In the genomic region with DNA sequence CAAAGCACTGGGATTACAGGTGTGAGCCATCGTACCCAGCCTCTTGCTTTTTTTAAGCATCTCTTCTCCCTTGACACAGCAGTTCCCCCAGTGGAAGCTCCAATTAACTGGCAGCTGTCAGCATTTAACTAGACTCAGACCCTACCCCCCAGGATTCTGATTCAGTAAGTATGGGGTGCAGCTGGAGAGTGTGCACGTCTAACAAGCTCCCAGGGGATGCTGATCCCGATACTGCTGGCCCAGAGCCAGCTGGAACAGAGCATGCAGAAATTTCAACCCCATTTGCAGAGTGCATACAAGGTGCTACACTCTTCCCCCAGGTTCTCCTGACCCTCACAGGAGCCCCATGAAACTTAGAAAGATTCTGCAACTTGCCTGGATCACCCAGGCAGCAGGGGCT, we compare ENCODE assay signal across 15 cellular contexts. TPM values are rescaled to one million over a fixed set of nuclear protein-coding genes. Genes with fewer than 3 reads are reported as not detected.
"Had no signal": no experiment of that assay in that cellular context is flagged by ENCODE, and none has a peak within 500 bp of the region (broad histone marks: within the 10 kb centered on the region; RNA-seq: fewer than 3 reads in every experiment).

No MANE protein-coding gene starts in this region.

- H3K4me1 ChIP-seq: upper lobe of left lung had no signal

- H3K4me3 ChIP-seq: ovary, upper lobe of left lung had no signal

- DNase-seq: activated CD4-positive, alpha-beta T cell treated with anti-CD3 and anti-CD28 coated beads for 4 hours; activated CD8-positive, alpha-beta memory T cell treated with anti-CD3 and anti-CD28 coated beads, Interleukin-2, amount 50 U/mL, for 4 hours; activated CD8-positive, alpha-beta T cell treated with anti-CD3 and anti-CD28 coated beads for 36 hours; activated naive CD8-positive, alpha-beta T cell treated with anti-CD3 and anti-CD28 coated beads, Interleukin-2, amount 10 ng/mL, durations not matched to agents 7 days and 5 days; anterior cingulate cortex; cerebellar nuclear complex; erythroblast; ovary; stimulated activated CD4-positive, alpha-beta T cell treated with anti-CD3 and anti-CD28 coated beads, Interleukin-2, amount 100 ng/mL, for 48 hours; stimulated activated naive CD4-positive, alpha-beta T cell treated with Interleukin-2 at 50 U/mL for 16 hours; upper lobe of left lung had no signal

- H3K27me3 ChIP-seq: ovary, upper lobe of left lung had no signal

- H3K9me3 Mint-ChIP-seq: activated CD8-positive, alpha-beta T cell treated with anti-CD3 and anti-CD28 coated beads for 36 hours; activated naive CD8-positive, alpha-beta T cell treated with anti-CD3 and anti-CD28 coated beads, Interleukin-2, amount 10 ng/mL, durations not matched to agents 7 days and 5 days; dendritic cell treated with granulocyte-macrophage colony-stimulating factor and Interleukin-4, amounts not matched to agents 40 ng/mL and 50 ng/mL, for 4 days; neural crest cell had no signal

- H3K4me1 Mint-ChIP-seq: activated naive CD8-positive, alpha-beta T cell treated with anti-CD3 and anti-CD28 coated beads, Interleukin-2, amount 10 ng/mL, durations not matched to agents 7 days and 5 days; neural crest cell had no signal

- H3K27ac Mint-ChIP-seq: activated CD8-positive, alpha-beta T cell treated with anti-CD3 and anti-CD28 coated beads for 36 hours; activated naive CD8-positive, alpha-beta T cell treated with anti-CD3 and anti-CD28 coated beads, Interleukin-2, amount 10 ng/mL, durations not matched to agents 7 days and 5 days; dendritic cell treated with granulocyte-macrophage colony-stimulating factor and Interleukin-4, amounts not matched to agents 40 ng/mL and 50 ng/mL, for 4 days had no signal

- ATAC-seq: activated CD8-positive, alpha-beta T cell treated with anti-CD3 and anti-CD28 coated beads for 36 hours had no signal

- H3K27ac ChIP-seq: ovary, upper lobe of left lung had no signal

- H3K9me3 ChIP-seq: ovary, upper lobe of left lung had no signal

- H3K4me3 Mint-ChIP-seq: activated CD8-positive, alpha-beta T cell treated with anti-CD3 and anti-CD28 coated beads for 36 hours; activated naive CD8-positive, alpha-beta T cell treated with anti-CD3 and anti-CD28 coated beads, Interleukin-2, amount 10 ng/mL, durations not matched to agents 7 days and 5 days; dendritic cell treated with granulocyte-macrophage colony-stimulating factor and Interleukin-4, amounts not matched to agents 40 ng/mL and 50 ng/mL, for 4 days; neural crest cell had no signal

- H3K36me3 Mint-ChIP-seq: activated naive CD8-positive, alpha-beta T cell treated with anti-CD3 and anti-CD28 coated beads, Interleukin-2, amount 10 ng/mL, durations not matched to agents 7 days and 5 days had no signal

- H3K36me3 ChIP-seq: ovary, upper lobe of left lung had no signal

RNA-seq across cellular contexts. Expression of a gene that starts 27.7 kb away (rescaled TPM):
- total RNA-seq: activated CD8-positive, alpha-beta T cell treated with anti-CD3 and anti-CD28 coated beads for 36 hours; activated naive CD8-positive, alpha-beta T cell treated with anti-CD3 and anti-CD28 coated beads, Interleukin-2, amount 10 ng/mL, durations not matched to agents 7 days and 5 days; glomerular endothelial cell; neural crest cell; temporal lobe had no signal
